1 cellular context compared by ENCODE assay signal in the genomic region with DNA sequence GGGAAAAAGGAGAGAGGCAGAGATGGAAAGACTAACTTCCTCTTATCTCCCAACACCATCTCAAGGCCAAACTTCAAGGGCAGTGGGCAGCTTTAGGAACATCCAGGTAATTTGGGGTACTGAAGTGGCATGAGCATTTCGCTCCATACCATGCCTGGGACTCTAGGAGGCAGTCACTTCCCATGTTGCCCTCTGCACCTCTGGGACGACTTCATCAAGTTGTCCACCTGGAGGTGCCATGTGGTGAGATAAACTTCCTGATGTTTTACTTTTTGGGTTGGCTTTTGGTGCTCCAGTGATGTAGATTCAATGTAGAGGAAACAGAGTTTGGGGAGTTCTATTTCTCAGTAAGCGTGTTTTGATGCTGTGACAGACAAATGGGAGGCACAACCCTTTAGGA.
TF ChIP-seq lines count a peak whose summit lies in the region.

No MANE protein-coding gene starts in this region.

TF ChIP-seq in HepG2, 621 proteins besides CTCF, POLR2A, EP300 and RAD21 (continued from another document and continues in another):
- TF ChIP-seq ZSCAN20 (CRISPR knock-in tag; IDR thresholded peaks at IDR 0.05; ENCODE audit: borderline replicate concordance), result no peak
- TF ChIP-seq, protein P1, sequence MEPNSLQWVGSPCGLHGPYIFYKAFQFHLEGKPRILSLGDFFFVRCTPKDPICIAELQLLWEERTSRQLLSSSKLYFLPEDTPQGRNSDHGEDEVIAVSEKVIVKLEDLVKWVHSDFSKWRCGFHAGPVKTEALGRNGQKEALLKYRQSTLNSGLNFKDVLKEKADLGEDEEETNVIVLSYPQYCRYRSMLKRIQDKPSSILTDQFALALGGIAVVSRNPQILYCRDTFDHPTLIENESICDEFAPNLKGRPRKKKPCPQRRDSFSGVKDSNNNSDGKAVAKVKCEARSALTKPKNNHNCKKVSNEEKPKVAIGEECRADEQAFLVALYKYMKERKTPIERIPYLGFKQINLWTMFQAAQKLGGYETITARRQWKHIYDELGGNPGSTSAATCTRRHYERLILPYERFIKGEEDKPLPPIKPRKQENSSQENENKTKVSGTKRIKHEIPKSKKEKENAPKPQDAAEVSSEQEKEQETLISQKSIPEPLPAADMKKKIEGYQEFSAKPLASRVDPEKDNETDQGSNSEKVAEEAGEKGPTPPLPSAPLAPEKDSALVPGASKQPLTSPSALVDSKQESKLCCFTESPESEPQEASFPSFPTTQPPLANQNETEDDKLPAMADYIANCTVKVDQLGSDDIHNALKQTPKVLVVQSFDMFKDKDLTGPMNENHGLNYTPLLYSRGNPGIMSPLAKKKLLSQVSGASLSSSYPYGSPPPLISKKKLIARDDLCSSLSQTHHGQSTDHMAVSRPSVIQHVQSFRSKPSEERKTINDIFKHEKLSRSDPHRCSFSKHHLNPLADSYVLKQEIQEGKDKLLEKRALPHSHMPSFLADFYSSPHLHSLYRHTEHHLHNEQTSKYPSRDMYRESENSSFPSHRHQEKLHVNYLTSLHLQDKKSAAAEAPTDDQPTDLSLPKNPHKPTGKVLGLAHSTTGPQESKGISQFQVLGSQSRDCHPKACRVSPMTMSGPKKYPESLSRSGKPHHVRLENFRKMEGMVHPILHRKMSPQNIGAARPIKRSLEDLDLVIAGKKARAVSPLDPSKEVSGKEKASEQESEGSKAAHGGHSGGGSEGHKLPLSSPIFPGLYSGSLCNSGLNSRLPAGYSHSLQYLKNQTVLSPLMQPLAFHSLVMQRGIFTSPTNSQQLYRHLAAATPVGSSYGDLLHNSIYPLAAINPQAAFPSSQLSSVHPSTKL (CRISPR knock-in tag; IDR thresholded peaks at IDR 0.05), result peak; percentile 24; the same call in 1 of the 2 replicates
- no peak for TF ChIP-seq HCFC1 (IDR thresholded peaks at IDR 0.05; ENCODE audit: low read depth, low read length)
- TF ChIP-seq ZNF230 (CRISPR knock-in tag; IDR thresholded peaks at IDR 0.05), result no peak
- TF ChIP-seq, protein P2, sequence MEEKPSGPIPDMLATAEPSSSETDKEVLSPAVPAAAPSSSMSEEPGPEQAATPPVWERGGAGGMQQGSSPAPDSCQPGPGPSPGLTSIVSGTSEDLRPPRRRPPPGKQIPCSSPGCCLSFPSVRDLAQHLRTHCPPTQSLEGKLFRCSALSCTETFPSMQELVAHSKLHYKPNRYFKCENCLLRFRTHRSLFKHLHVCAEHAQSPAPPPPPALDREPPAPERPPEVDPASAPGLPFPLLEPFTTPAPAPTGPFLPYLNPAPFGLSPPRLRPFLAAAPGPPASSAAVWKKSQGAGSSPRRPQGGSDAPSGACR (CRISPR knock-in tag; IDR thresholded peaks at IDR 0.05), result no peak
- TF ChIP-seq AGO2 (optimal IDR thresholded peaks at IDR 0.05; ENCODE audit: low read depth, low read length), result no peak
- TF ChIP-seq ZMYM4 (CRISPR knock-in tag; IDR thresholded peaks at IDR 0.05), result peak; percentile 59; the same call in 1 of the 2 replicates
- no peak for TF ChIP-seq FOXP1 (IDR thresholded peaks at IDR 0.05)
- no peak for TF ChIP-seq FOXP1 (CRISPR knock-in tag; IDR thresholded peaks at IDR 0.05)
- TF ChIP-seq TSC22D2 (CRISPR knock-in tag; IDR thresholded peaks at IDR 0.05; ENCODE audit: borderline replicate concordance), result no peak
- TF ChIP-seq, protein P3, sequence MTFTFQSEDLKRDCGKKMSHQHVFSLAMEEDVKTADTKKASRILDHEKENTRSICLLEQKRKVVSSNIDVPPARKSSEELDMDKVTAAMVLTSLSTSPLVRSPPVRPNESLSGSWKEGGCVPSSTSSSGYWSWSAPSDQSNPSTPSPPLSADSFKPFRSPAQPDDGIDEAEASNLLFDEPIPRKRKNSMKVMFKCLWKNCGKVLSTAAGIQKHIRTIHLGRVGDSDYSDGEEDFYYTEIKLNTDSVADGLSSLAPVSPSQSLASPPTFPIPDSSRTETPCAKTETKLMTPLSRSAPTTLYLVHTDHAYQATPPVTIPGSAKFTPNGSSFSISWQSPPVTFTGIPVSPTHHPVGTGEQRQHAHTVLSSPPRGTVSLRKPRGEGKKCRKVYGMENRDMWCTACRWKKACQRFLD (CRISPR knock-in tag; IDR thresholded peaks at IDR 0.05; ENCODE audit: borderline replicate concordance), result no peak
- TF ChIP-seq EHMT2 (IDR thresholded peaks at IDR 0.05; ENCODE audit: borderline replicate concordance, low read depth, low read length), result no peak
- TF ChIP-seq SATB2 (CRISPR knock-in tag; IDR thresholded peaks at IDR 0.05), result no peak
- TF ChIP-seq, protein P4, sequence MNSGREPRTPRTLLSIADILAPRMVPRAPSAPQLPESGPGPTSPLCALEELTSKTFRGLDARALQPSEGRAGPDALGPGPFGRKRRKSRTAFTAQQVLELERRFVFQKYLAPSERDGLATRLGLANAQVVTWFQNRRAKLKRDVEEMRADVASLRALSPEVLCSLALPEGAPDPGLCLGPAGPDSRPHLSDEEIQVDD (CRISPR knock-in tag; IDR thresholded peaks at IDR 0.05; ENCODE audit: borderline replicate concordance), result no peak
- TF ChIP-seq ZNF773 (CRISPR knock-in tag; IDR thresholded peaks at IDR 0.05; ENCODE audit: borderline replicate concordance), result no peak
- no peak for TF ChIP-seq ZNF234 (CRISPR knock-in tag; conservative IDR thresholded peaks at IDR 0.05)
- no peak for TF ChIP-seq MZF1 (CRISPR knock-in tag; IDR thresholded peaks at IDR 0.05; ENCODE audit: borderline replicate concordance)
- peak; percentile 37; the same call in 1 of the 2 replicates for TF ChIP-seq RXRB (CRISPR knock-in tag; IDR thresholded peaks at IDR 0.05; ENCODE audit: borderline replicate concordance)
- no peak for TF ChIP-seq KDM1A (CRISPR knock-in tag; IDR thresholded peaks at IDR 0.05)
- no peak for TF ChIP-seq EED (CRISPR knock-in tag; IDR thresholded peaks at IDR 0.05)
- peak; percentile 42; the same call in 1 of the 2 replicates for TF ChIP-seq FOXO1 (CRISPR knock-in tag; IDR thresholded peaks at IDR 0.05)
- TF ChIP-seq FOSL2 (CRISPR knock-in tag; IDR thresholded peaks at IDR 0.05), result 0 out of 2 replicates have a peak, but pooled peaks have one; percentile 41
- TF ChIP-seq, protein P5, sequence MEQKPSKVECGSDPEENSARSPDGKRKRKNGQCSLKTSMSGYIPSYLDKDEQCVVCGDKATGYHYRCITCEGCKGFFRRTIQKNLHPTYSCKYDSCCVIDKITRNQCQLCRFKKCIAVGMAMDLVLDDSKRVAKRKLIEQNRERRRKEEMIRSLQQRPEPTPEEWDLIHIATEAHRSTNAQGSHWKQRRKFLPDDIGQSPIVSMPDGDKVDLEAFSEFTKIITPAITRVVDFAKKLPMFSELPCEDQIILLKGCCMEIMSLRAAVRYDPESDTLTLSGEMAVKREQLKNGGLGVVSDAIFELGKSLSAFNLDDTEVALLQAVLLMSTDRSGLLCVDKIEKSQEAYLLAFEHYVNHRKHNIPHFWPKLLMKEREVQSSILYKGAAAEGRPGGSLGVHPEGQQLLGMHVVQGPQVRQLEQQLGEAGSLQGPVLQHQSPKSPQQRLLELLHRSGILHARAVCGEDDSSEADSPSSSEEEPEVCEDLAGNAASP (CRISPR knock-in tag; IDR thresholded peaks at IDR 0.05; ENCODE audit: borderline replicate concordance), result peak; percentile 35; the same call in 1 of the 2 replicates
- TF ChIP-seq TBL1XR1 (IDR thresholded peaks at IDR 0.05; ENCODE audit: borderline replicate concordance, low read length, partially characterized antibody), result no peak
- TF ChIP-seq RNF2 (conservative IDR thresholded peaks at IDR 0.05; ENCODE audit: low read depth), result no peak
- TF ChIP-seq, protein P6, sequence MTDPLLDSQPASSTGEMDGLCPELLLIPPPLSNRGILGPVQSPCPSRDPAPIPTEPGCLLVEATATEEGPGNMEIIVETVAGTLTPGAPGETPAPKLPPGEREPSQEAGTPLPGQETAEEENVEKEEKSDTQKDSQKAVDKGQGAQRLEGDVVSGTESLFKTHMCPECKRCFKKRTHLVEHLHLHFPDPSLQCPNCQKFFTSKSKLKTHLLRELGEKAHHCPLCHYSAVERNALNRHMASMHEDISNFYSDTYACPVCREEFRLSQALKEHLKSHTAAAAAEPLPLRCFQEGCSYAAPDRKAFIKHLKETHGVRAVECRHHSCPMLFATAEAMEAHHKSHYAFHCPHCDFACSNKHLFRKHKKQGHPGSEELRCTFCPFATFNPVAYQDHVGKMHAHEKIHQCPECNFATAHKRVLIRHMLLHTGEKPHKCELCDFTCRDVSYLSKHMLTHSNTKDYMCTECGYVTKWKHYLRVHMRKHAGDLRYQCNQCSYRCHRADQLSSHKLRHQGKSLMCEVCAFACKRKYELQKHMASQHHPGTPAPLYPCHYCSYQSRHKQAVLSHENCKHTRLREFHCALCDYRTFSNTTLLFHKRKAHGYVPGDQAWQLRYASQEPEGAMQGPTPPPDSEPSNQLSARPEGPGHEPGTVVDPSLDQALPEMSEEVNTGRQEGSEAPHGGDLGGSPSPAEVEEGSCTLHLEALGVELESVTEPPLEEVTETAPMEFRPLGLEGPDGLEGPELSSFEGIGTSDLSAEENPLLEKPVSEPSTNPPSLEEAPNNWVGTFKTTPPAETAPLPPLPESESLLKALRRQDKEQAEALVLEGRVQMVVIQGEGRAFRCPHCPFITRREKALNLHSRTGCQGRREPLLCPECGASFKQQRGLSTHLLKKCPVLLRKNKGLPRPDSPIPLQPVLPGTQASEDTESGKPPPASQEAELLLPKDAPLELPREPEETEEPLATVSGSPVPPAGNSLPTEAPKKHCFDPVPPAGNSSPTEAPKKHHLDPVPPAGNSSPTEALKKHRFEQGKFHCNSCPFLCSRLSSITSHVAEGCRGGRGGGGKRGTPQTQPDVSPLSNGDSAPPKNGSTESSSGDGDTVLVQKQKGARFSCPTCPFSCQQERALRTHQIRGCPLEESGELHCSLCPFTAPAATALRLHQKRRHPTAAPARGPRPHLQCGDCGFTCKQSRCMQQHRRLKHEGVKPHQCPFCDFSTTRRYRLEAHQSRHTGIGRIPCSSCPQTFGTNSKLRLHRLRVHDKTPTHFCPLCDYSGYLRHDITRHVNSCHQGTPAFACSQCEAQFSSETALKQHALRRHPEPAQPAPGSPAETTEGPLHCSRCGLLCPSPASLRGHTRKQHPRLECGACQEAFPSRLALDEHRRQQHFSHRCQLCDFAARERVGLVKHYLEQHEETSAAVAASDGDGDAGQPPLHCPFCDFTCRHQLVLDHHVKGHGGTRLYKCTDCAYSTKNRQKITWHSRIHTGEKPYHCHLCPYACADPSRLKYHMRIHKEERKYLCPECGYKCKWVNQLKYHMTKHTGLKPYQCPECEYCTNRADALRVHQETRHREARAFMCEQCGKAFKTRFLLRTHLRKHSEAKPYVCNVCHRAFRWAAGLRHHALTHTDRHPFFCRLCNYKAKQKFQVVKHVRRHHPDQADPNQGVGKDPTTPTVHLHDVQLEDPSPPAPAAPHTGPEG (CRISPR knock-in tag; IDR thresholded peaks at IDR 0.05), result no peak
- TF ChIP-seq GZF1 (CRISPR knock-in tag; IDR thresholded peaks at IDR 0.05), result no peak
- TF ChIP-seq TP53 (CRISPR knock-in tag; conservative IDR thresholded peaks at IDR 0.05), result no peak
- peak; percentile 67; the same call in 1 of the 2 replicates for TF ChIP-seq SALL1 (CRISPR knock-in tag; IDR thresholded peaks at IDR 0.05)
- peak; percentile 43; the same call in 1 of the 2 replicates for TF ChIP-seq SOX5 (CRISPR knock-in tag; IDR thresholded peaks at IDR 0.05; ENCODE audit: borderline replicate concordance)
- TF ChIP-seq ZNF652 (CRISPR knock-in tag; IDR thresholded peaks at IDR 0.05; ENCODE audit: borderline replicate concordance, low read depth), result no peak
- TF ChIP-seq ZNF589 (CRISPR knock-in tag; conservative IDR thresholded peaks at IDR 0.05), result no peak
- TF ChIP-seq KLF13 (CRISPR knock-in tag; IDR thresholded peaks at IDR 0.05), result no peak
- TF ChIP-seq, protein P7, sequence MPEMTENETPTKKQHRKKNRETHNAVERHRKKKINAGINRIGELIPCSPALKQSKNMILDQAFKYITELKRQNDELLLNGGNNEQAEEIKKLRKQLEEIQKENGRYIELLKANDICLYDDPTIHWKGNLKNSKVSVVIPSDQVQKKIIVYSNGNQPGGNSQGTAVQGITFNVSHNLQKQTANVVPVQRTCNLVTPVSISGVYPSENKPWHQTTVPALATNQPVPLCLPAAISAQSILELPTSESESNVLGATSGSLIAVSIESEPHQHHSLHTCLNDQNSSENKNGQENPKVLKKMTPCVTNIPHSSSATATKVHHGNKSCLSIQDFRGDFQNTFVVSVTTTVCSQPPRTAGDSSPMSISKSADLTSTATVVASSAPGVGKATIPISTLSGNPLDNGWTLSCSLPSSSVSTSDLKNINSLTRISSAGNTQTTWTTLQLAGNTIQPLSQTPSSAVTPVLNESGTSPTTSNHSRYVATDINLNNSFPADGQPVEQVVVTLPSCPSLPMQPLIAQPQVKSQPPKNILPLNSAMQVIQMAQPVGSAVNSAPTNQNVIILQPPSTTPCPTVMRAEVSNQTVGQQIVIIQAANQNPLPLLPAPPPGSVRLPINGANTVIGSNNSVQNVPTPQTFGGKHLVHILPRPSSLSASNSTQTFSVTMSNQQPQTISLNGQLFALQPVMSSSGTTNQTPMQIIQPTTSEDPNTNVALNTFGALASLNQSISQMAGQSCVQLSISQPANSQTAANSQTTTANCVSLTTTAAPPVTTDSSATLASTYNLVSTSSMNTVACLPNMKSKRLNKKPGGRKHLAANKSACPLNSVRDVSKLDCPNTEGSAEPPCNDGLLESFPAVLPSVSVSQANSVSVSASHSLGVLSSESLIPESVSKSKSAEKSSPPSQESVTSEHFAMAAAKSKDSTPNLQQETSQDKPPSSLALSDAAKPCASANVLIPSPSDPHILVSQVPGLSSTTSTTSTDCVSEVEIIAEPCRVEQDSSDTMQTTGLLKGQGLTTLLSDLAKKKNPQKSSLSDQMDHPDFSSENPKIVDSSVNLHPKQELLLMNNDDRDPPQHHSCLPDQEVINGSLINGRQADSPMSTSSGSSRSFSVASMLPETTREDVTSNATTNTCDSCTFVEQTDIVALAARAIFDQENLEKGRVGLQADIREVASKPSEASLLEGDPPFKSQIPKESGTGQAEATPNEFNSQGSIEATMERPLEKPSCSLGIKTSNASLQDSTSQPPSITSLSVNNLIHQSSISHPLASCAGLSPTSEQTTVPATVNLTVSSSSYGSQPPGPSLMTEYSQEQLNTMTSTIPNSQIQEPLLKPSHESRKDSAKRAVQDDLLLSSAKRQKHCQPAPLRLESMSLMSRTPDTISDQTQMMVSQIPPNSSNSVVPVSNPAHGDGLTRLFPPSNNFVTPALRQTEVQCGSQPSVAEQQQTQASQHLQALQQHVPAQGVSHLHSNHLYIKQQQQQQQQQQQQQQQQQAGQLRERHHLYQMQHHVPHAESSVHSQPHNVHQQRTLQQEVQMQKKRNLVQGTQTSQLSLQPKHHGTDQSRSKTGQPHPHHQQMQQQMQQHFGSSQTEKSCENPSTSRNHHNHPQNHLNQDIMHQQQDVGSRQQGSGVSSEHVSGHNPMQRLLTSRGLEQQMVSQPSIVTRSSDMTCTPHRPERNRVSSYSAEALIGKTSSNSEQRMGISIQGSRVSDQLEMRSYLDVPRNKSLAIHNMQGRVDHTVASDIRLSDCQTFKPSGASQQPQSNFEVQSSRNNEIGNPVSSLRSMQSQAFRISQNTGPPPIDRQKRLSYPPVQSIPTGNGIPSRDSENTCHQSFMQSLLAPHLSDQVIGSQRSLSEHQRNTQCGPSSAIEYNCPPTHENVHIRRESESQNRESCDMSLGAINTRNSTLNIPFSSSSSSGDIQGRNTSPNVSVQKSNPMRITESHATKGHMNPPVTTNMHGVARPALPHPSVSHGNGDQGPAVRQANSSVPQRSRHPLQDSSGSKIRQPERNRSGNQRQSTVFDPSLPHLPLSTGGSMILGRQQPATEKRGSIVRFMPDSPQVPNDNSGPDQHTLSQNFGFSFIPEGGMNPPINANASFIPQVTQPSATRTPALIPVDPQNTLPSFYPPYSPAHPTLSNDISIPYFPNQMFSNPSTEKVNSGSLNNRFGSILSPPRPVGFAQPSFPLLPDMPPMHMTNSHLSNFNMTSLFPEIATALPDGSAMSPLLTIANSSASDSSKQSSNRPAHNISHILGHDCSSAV (CRISPR knock-in tag; IDR thresholded peaks at IDR 0.05; ENCODE audit: borderline replicate concordance), result no peak
- no peak for TF ChIP-seq HOXA7 (CRISPR knock-in tag; IDR thresholded peaks at IDR 0.05)
- no peak for TF ChIP-seq ZNF547 (CRISPR knock-in tag; IDR thresholded peaks at IDR 0.05)
- TF ChIP-seq RARA (CRISPR knock-in tag; IDR thresholded peaks at IDR 0.05), result no peak
- no peak for TF ChIP-seq TBX2 (CRISPR knock-in tag; IDR thresholded peaks at IDR 0.05; ENCODE audit: borderline replicate concordance)
- peak; percentile 51; the same call in 1 of the 2 replicates for TF ChIP-seq KDM4B (CRISPR knock-in tag; IDR thresholded peaks at IDR 0.05)
